9 cellular contexts compared by ENCODE assay signal in genomic region chr17:20266806-20267458, GRCh38.
DNase-seq lines count a peak whose midpoint lies in the region; ATAC-seq and TF ChIP-seq lines count a peak whose summit lies in the region.
"Had no signal": no experiment of that assay in that cellular context is flagged by ENCODE, and none has a peak within 500 bp of the region (broad histone marks: within the 10 kb centered on the region; RNA-seq: fewer than 3 reads in every experiment).

No MANE protein-coding gene starts in this region.

- DNase-seq in SHP77 (lab: John Stamatoyannopoulos, UW): peak; percentile 21 to 38
- DNase-seq in SHP77 treated with DMSO at 0.1 percent for 48 hours (lab: John Stamatoyannopoulos, UW): no peak
- peak; percentile 60 for DNase-seq in NCI-H2171 (lab: John Stamatoyannopoulos, UW)
- DNase-seq in cardiac fibroblast (ENCODE audit: low read depth in 2 of 2): peak; percentile 29 to 82
- DNase-seq in retinal pigment epithelial cell (ENCODE audit: low read depth): peak; percentile 34
- no peak for DNase-seq in MV-4-11 (lab: John Stamatoyannopoulos, UW)
- DNase-seq in NCI-H2227 treated with DMSO at 0.1 percent for 48 hours (lab: John Stamatoyannopoulos, UW): no peak

- H3K4me3 ChIP-seq in cardiac fibroblast (replicated peaks in 1 of 2; ENCODE audit: low read depth in 2 of 2, low read length in 2 of 2) (no peak overlapping the region), retinal pigment epithelial cell (ENCODE audit: low read length) (no peak overlapping the region)
- H3K4me3 ChIP-seq: SJSA1 had no signal

- no peak for ATAC-seq in GM21825 (IDR thresholded peaks at IDR 0.05; ENCODE audit: unreplicated experiment)

- TF ChIP-seq CTCF in cardiac fibroblast (IDR thresholded peaks at IDR 0.05; ENCODE audit: low read depth, low read length) (no peak), retinal pigment epithelial cell (conservative IDR thresholded peaks at IDR 0.05; ENCODE audit: low read depth, low read length) (no peak)

Comparison
In these comparisons a context has a peak if more than half of its experiments do, and no peak if none do; other contexts are left out.
1. DNase-seq: peak in SHP77 (2 of 2), NCI-H2171 (single experiment), cardiac fibroblast (2 of 2) and retinal pigment epithelial cell (single experiment); none in SHP77 treated with DMSO at 0.1 percent for 48 hours (single experiment), MV-4-11 (single experiment) and NCI-H2227 treated with DMSO at 0.1 percent for 48 hours (single experiment).